22 cellular contexts compared by ENCODE assay signal in genomic region chr2:226396541-226396940, GRCh38.
"Had no signal": no experiment of that assay in that cellular context is flagged by ENCODE, and none has a peak within 500 bp of the region (broad histone marks: within the 10 kb centered on the region; RNA-seq: fewer than 3 reads in every experiment).

No MANE protein-coding gene starts in this region.

- H2AFZ ChIP-seq: neural progenitor cell, parathyroid adenoma had no signal

- H3K9ac ChIP-seq: neural progenitor cell, parathyroid adenoma had no signal

- H3K9me3 ChIP-seq: neutrophil, psoas muscle, right lobe of liver, suprapubic skin, thoracic aorta, upper lobe of right lung had no signal

- H3K4me1 ChIP-seq: left ventricle myocardium inferior, neural progenitor cell, parathyroid adenoma, psoas muscle, right lobe of liver, suprapubic skin, tibial artery, upper lobe of right lung had no signal

- H3K36me3 ChIP-seq: left ventricle myocardium inferior, neural progenitor cell, neutrophil, right lobe of liver, suprapubic skin, thoracic aorta, tibial artery, upper lobe of right lung had no signal

- H3K4me3 ChIP-seq: left ventricle myocardium inferior, lung, neural progenitor cell, psoas muscle, right lobe of liver, smooth muscle cell, suprapubic skin, thoracic aorta, tibial artery, upper lobe of right lung had no signal

- DNase-seq: islet precursor cell; left ventricle myocardium inferior; mesendoderm; naive B cell; natural killer cell; nephron progenitor cell; occipital lobe; psoas muscle; right lobe of liver; stimulated activated CD4-positive, alpha-beta T cell treated with anti-CD3 and anti-CD28 coated beads, Interleukin-2, amount 100 ng/mL, for 24 hours; stimulated activated CD4-positive, alpha-beta T cell treated with anti-CD3 and anti-CD28 coated beads, Interleukin-4, amount 100 ng/mL, for 1 hour; stimulated activated naive B cell treated with anti-CD40 and anti-IgM and Interleukin-4, amounts not matched to agents 10 μg/mL and 1 μg/mL and 100 μg/mL, for 72 hours; tibial artery; trophoblast cell; upper lobe of right lung had no signal

- H3K4me2 ChIP-seq: neural progenitor cell, smooth muscle cell had no signal

- H3K27ac ChIP-seq: left ventricle myocardium inferior, neural progenitor cell, neutrophil, parathyroid adenoma, psoas muscle, right lobe of liver, suprapubic skin, thoracic aorta, tibial artery, upper lobe of right lung had no signal

- H3K79me2 ChIP-seq: parathyroid adenoma had no signal

- ATAC-seq: natural killer cell; psoas muscle; right lobe of liver; stimulated activated naive B cell treated with anti-CD40 and anti-IgM and Interleukin-4, amounts not matched to agents 10 μg/mL and 1 μg/mL and 100 μg/mL, for 72 hours; upper lobe of right lung had no signal

- H3K27me3 ChIP-seq: neural progenitor cell, neutrophil, right lobe of liver, suprapubic skin, tibial artery, upper lobe of right lung had no signal
